31 cellular contexts compared by ENCODE assay signal in genomic region chr5:5386329-5386728, GRCh38.
"Had no signal": no experiment of that assay in that cellular context is flagged by ENCODE, and none has a peak within 500 bp of the region (broad histone marks: within the 10 kb centered on the region; RNA-seq: fewer than 3 reads in every experiment).

No MANE protein-coding gene starts in this region.

- H3K4me1 ChIP-seq: adrenal gland, body of pancreas, breast epithelium had no signal

- DNase-seq: activated B cell treated with CpG ODN at 0.5 μM for 24 hours; activated CD4-positive, alpha-beta memory T cell treated with anti-CD3 and anti-CD28 coated beads, Interleukin-2, amount 10 ng/mL, durations not matched to agents 7 days and 5 days; activated CD4-positive, alpha-beta T cell treated with anti-CD3 and anti-CD28 coated beads for 4 hours; activated CD4-positive, alpha-beta T cell treated with anti-CD3 and anti-CD28 coated beads, Interleukin-2, amount 10 ng/mL, durations not matched to agents 24 days and 14 days; activated CD4-positive, alpha-beta T cell treated with anti-CD3 and anti-CD28 coated beads, Interleukin-2, amount 50 U/mL, for 1 hour; activated CD4-positive, alpha-beta T cell treated with anti-CD3 and anti-CD28 coated beads, Interleukin-2, amount 50 U/mL, for 4 hours; activated CD4-positive, CD25-positive, alpha-beta regulatory T cell treated with anti-CD3 and anti-CD28 coated beads, Interleukin-2, amount 50 U/mL, for 72 hours; activated CD8-positive, alpha-beta memory T cell treated with anti-CD3 and anti-CD28 coated beads for 24 hours; activated CD8-positive, alpha-beta memory T cell treated with anti-CD3 and anti-CD28 coated beads, Interleukin-2, amount 10 ng/mL, durations not matched to agents 7 days and 5 days; activated CD8-positive, alpha-beta memory T cell treated with anti-CD3 and anti-CD28 coated beads, Interleukin-2, amount 50 U/mL, for 48 hours; activated CD8-positive, alpha-beta T cell treated with anti-CD3 and anti-CD28 coated beads, Interleukin-2, amount 10 ng/mL, durations not matched to agents 7 days and 5 days; activated effector memory CD4-positive, alpha-beta T cell treated with Interleukin-2 at 50 U/mL for 16 hours; activated gamma-delta T cell; activated naive CD4-positive, alpha-beta T cell treated with anti-CD3 and anti-CD28 coated beads, Interleukin-2, amount 10 ng/mL, durations not matched to agents 7 days and 5 days; activated naive CD4-positive, alpha-beta T cell treated with Interleukin-2 at 50 U/mL for 16 hours; activated naive CD8-positive, alpha-beta T cell treated with anti-CD3 and anti-CD28 coated beads, Interleukin-2, amount 10 ng/mL, durations not matched to agents 7 days and 5 days; activated naive CD8-positive, alpha-beta T cell treated with anti-CD3 and anti-CD28 coated beads, Interleukin-2, amount 50 U/mL, for 24 hours; activated T-cell treated with anti-CD3 and anti-CD28 coated beads, Interleukin-2, amount 50 U/mL, for 24 hours; activated T-cell treated with anti-CD3 and anti-CD28 coated beads, Interleukin-2, amount 50 U/mL, for 48 hours; adrenal gland; amniotic stem cell; aorta; body of pancreas; brain microvascular endothelial cell; central memory CD4-positive, alpha-beta T cell; T-helper 1 cell; T-helper 2 cell; T-helper 9 cell had no signal

- FAIRE-seq: astrocyte, TTC549 had no signal

- H3K36me3 ChIP-seq: adrenal gland, brain microvascular endothelial cell, breast epithelium had no signal

- H3K4me3 ChIP-seq: adrenal gland, body of pancreas, breast epithelium had no signal

- H3K27me3 ChIP-seq: adrenal gland, body of pancreas, brain microvascular endothelial cell, breast epithelium had no signal

- ATAC-seq: activated CD8-positive, alpha-beta memory T cell treated with anti-CD3 and anti-CD28 coated beads, Interleukin-2, amount 10 ng/mL, durations not matched to agents 7 days and 5 days; activated CD8-positive, alpha-beta T cell treated with anti-CD3 and anti-CD28 coated beads, Interleukin-2, amount 10 ng/mL, durations not matched to agents 7 days and 5 days; activated naive CD8-positive, alpha-beta T cell treated with anti-CD3 and anti-CD28 coated beads, Interleukin-2, amount 50 U/mL, for 24 hours; body of pancreas had no signal

- H3K27ac ChIP-seq: adrenal gland, body of pancreas, brain microvascular endothelial cell, breast epithelium had no signal

- H3K9me3 ChIP-seq: adrenal gland, body of pancreas, breast epithelium had no signal
